Comparison of ENCODE assay signal across 12 cellular contexts in the genomic region with DNA sequence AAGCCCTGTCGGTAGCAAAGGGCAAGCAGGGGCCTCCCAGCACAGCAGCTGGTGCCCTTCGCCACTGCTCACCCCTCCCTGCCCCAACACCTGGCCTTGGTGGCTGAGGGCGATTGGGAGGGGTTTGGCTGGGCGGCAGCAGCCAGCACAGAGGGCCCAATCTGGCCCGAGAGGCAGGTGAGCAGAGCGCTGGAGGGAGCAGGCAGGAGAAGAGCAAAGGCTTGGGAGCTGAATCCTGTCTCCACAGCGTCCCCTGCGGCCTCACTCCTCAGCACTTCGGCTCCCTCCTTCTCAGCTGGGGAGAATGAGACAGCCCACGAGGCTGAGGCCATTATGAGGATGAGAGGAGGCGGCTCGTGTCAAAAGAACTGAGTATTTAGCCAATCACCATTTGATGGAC.
DNase-seq lines count a peak whose midpoint lies in the region; ATAC-seq and TF ChIP-seq lines count a peak whose summit lies in the region.
"Had no signal": no experiment of that assay in that cellular context is flagged by ENCODE, and none has a peak within 500 bp of the region (broad histone marks: within the 10 kb centered on the region; RNA-seq: fewer than 3 reads in every experiment).

No MANE protein-coding gene starts in this region.

- no peak overlapping the region for H3K4me3 Mint-ChIP-seq in osteocyte (ENCODE audit: unreplicated experiment)
- no peak overlapping the region for H3K4me3 Mint-ChIP-seq in effector memory CD8-positive, alpha-beta T cell
- H3K4me3 Mint-ChIP-seq: central memory CD8-positive, alpha-beta T cell had no signal

- peaks cover 11% of the 10 kb centered on the region for H3K27me3 Mint-ChIP-seq in osteocyte (ENCODE audit: unreplicated experiment)
- H3K27me3 Mint-ChIP-seq in effector memory CD8-positive, alpha-beta T cell, result no peaks in the 10 kb centered on the region
- H3K27me3 Mint-ChIP-seq: central memory CD8-positive, alpha-beta T cell had no signal

- no peaks in the 10 kb centered on the region for H3K36me3 Mint-ChIP-seq in osteocyte (ENCODE audit: unreplicated experiment)
- H3K36me3 Mint-ChIP-seq in effector memory CD8-positive, alpha-beta T cell (ENCODE audit: insufficient read depth), result peaks cover under 1% of the 10 kb centered on the region

- H3K27me3 ChIP-seq in brain microvascular endothelial cell (replicated peaks), result no peaks in the 10 kb centered on the region
- H3K27me3 ChIP-seq: tibial artery had no signal

- H3K27ac ChIP-seq in brain microvascular endothelial cell, result no peak overlapping the region
- H3K27ac ChIP-seq: tibial artery had no signal

- no peak overlapping the region for H3K4me3 ChIP-seq in brain microvascular endothelial cell (ENCODE audit: low read depth, low read length)
- H3K4me3 ChIP-seq: tibial artery had no signal

- no peak overlapping the region for H3K27ac Mint-ChIP-seq in osteocyte (ENCODE audit: unreplicated experiment)
- H3K27ac Mint-ChIP-seq in effector memory CD8-positive, alpha-beta T cell, result peak overlapping the region in 1 of 2 donors; percentile 41

- TF ChIP-seq CTCF in GM12873 (IDR thresholded peaks at IDR 0.05; ENCODE audit: insufficient read depth, low read depth, low read length, missing control alignments) (peak; percentile 3), brain microvascular endothelial cell (IDR thresholded peaks at IDR 0.05; ENCODE audit: low read depth, low read length, missing control alignments) (peak; percentile 59), osteocyte (IDR thresholded peaks at IDR 0.05) (peak; percentile 29)

- H3K36me3 ChIP-seq in brain microvascular endothelial cell (replicated peaks), result no peaks in the 10 kb centered on the region
- H3K36me3 ChIP-seq: tibial artery had no signal

- H3K4me1 Mint-ChIP-seq in osteocyte (ENCODE audit: unreplicated experiment), result peaks cover 25% of the 10 kb centered on the region
- H3K4me1 Mint-ChIP-seq in effector memory CD8-positive, alpha-beta T cell (ENCODE audit: low read depth in 2 of 2), result peaks cover 14 to 27% of the 10 kb centered on the region in 2 donors

- ATAC-seq in GM18907 (IDR thresholded peaks at IDR 0.05; ENCODE audit: unreplicated experiment), result no peak
- ATAC-seq in effector memory CD8-positive, alpha-beta T cell (replicated peaks), result no peak
- ATAC-seq: PC-3 had no signal

- in situ Hi-C loops in brain microvascular endothelial cell (cut with HindIII; ENCODE audit: low pct_ligation_motif_present, low sequenced_read_pairs), result no loop called here

- H3K9me3 Mint-ChIP-seq in osteocyte (ENCODE audit: unreplicated experiment), result no peaks in the 10 kb centered on the region
- no peaks in the 10 kb centered on the region for H3K9me3 Mint-ChIP-seq in effector memory CD8-positive, alpha-beta T cell
- H3K9me3 Mint-ChIP-seq: central memory CD8-positive, alpha-beta T cell had no signal

- DNase-seq in NCI-H2196 (lab: John Stamatoyannopoulos, UW; ENCODE audit: unreplicated experiment) (peak; percentile 92), brain microvascular endothelial cell (no peak), osteocyte (ENCODE audit: extremely low spot score, unreplicated experiment) (no peak), hippocampal formation (lab: John Stamatoyannopoulos, UW) (no peak), NCI-H1436 (lab: John Stamatoyannopoulos, UW) (no peak)
- no peak for DNase-seq in effector memory CD8-positive, alpha-beta T cell
- DNase-seq: activated CD8-positive, alpha-beta memory T cell treated with anti-CD3 and anti-CD28 coated beads for 24 hours; PC-3 had no signal

Comparison
In these comparisons a context has a peak if more than half of its experiments do, and no peak if none do; other contexts are left out.
1. CTCF ChIP-seq: peak in every context shown above with its lines; median percentile 59 in brain microvascular endothelial cell; 29 in osteocyte; 3 in GM12873.